Comparison of ENCODE assay signal across 9 cellular contexts in the genomic region with DNA sequence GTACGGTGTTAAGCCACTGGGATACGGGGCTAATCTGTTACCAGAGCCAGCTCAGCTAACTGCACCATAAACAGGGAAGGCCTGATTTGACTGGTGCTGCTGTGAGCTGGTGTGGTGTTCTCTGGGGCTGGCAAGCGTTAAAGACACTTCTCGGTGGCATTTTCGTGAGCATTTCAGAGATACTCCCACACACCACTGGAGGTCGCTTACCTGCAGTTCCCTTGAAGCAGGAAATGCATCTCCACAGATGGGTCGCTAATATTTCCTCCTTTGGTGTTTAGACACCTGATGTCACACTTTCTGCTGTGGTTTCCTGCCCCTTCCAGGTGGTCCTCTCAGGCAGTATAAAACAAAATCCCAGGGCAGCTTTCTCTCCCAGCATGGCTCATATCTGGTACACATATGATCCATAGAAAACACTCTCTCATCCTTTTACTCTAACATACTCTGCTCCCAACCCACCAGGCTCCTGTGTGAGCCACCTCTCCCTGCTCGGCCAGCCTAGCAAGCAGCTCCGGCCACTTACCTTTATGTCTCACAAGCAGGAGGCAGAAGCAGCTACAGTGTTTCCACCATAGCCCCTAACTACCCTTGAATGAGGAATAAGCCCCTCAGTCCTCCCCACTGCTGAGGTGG.
A peak's percentile ranks its signal among the peaks of the same experiment; 100 is the strongest.
DNase-seq lines count a peak whose midpoint lies in the region; ATAC-seq and TF ChIP-seq lines count a peak whose summit lies in the region.
"Had no signal": no experiment of that assay in that cellular context is flagged by ENCODE, and none has a peak within 500 bp of the region (broad histone marks: within the 10 kb centered on the region; RNA-seq: fewer than 3 reads in every experiment).

No MANE protein-coding gene starts in this region.

- H3K79me2 ChIP-seq in DOHH2 (ENCODE audit: control insufficient read depth, low read length) (no peaks in the 10 kb centered on the region), osteoblast (ENCODE audit: insufficient read depth, low read length) (no peaks in the 10 kb centered on the region)

- H3K4me1 ChIP-seq in DOHH2 (ENCODE audit: control insufficient read depth, low read length) (peaks cover 22% of the 10 kb centered on the region), osteoblast (ENCODE audit: insufficient read depth, low read length) (no peaks in the 10 kb centered on the region)

- H3K9me3 Mint-ChIP-seq in stimulated activated naive B cell treated with anti-CD40 and anti-IgM and Interleukin-4, amounts not matched to agents 10 μg/mL and 1 μg/mL and 100 μg/mL, for 72 hours = peaks cover 0 to under 1% of the 10 kb centered on the region in 2 donors

- peak overlapping the region; percentile 49 for H3K27ac ChIP-seq in DOHH2 (ENCODE audit: low read depth, low read length)
- no peak overlapping the region for H3K27ac ChIP-seq in osteoblast (ENCODE audit: low read depth, low read length)

- no peak overlapping the region for H2AFZ ChIP-seq in osteoblast (ENCODE audit: low read length)

- no peaks in the 10 kb centered on the region for H3K9me2 ChIP-seq in DOHH2 (replicated peaks; ENCODE audit: control insufficient read depth, low read length)

- DNase-seq in GM19240 (ENCODE audit: insufficient read length, low spot score) (peak; percentile 58), NCI-H2081 treated with DMSO at 0.1 percent for 48 hours (lab: John Stamatoyannopoulos, UW) (no peak), osteoblast (ENCODE audit: insufficient read length, low spot score, missing footprints) (no peak)
- peak; percentile 27 for DNase-seq in stimulated activated naive B cell treated with anti-CD40 and anti-IgM and Interleukin-4, amounts not matched to agents 10 μg/mL and 1 μg/mL and 100 μg/mL, for 72 hours
- DNase-seq in stimulated activated CD4-positive, alpha-beta T cell treated with anti-CD3 and anti-CD28 coated beads, Interleukin-4, amount 100 ng/mL, for 24 hours = no peak

- TF ChIP-seq CTCF in DOHH2 (IDR thresholded peaks at IDR 0.05; ENCODE audit: low read depth, low read length, poor library complexity, severe bottlenecking) (peak; percentile 68), osteoblast (IDR thresholded peaks at IDR 0.05; ENCODE audit: extremely low read depth, low read depth, low read length) (no peak)

- H3F3A ChIP-seq in DOHH2 (ENCODE audit: control insufficient read depth, insufficient read depth) = no peaks in the 10 kb centered on the region

- peak overlapping the region; percentile 49 for H3K4me2 ChIP-seq in DOHH2 (ENCODE audit: low read length)
- no peak overlapping the region for H3K4me2 ChIP-seq in osteoblast (ENCODE audit: insufficient read depth, low read length)

- ATAC-seq in HG03097 (IDR thresholded peaks at IDR 0.05; ENCODE audit: low FRiP score, unreplicated experiment) (peak; percentile 85), SK-N-SH treated with all-trans-retinoic acid at 6 μM for 48 hours (peak; percentile 43; the same call in 2 of the 3 replicates)
- peak; percentile 92 to 95 for ATAC-seq in stimulated activated naive B cell treated with anti-CD40 and anti-IgM and Interleukin-4, amounts not matched to agents 10 μg/mL and 1 μg/mL and 100 μg/mL, for 72 hours (replicated peaks)

- H3K27me3 ChIP-seq in DOHH2 (ENCODE audit: control insufficient read depth, low read length) = no peaks in the 10 kb centered on the region
- no peaks in the 10 kb centered on the region for H3K27me3 ChIP-seq in osteoblast (ENCODE audit: insufficient read depth, low read length)

- H4K20me1 ChIP-seq in DOHH2 (ENCODE audit: control insufficient read depth, insufficient read depth, low read depth, low read length) (no peaks in the 10 kb centered on the region), osteoblast (ENCODE audit: insufficient read depth, low read length) (no peaks in the 10 kb centered on the region)

- H3K36me3 ChIP-seq in DOHH2 (ENCODE audit: control insufficient read depth, low read length) = peaks cover 2% of the 10 kb centered on the region; the same call in 1 of the 2 replicates
- no peaks in the 10 kb centered on the region for H3K36me3 ChIP-seq in osteoblast (ENCODE audit: insufficient read depth, low read length)

- H3K27ac Mint-ChIP-seq in stimulated activated naive B cell treated with anti-CD40 and anti-IgM and Interleukin-4, amounts not matched to agents 10 μg/mL and 1 μg/mL and 100 μg/mL, for 72 hours = no peak overlapping the region
- H3K27ac Mint-ChIP-seq: brain had no signal

- H3K9me3 ChIP-seq in DOHH2 (ENCODE audit: control insufficient read depth, insufficient read depth, low read length) = 0 out of 2 replicates have a peak, but pooled peaks cover 3% of the 10 kb centered on the region
- no peaks in the 10 kb centered on the region for H3K9me3 ChIP-seq in osteoblast (ENCODE audit: low read depth, low read length)

- no peaks in the 10 kb centered on the region for H3K36me3 Mint-ChIP-seq in stimulated activated naive B cell treated with anti-CD40 and anti-IgM and Interleukin-4, amounts not matched to agents 10 μg/mL and 1 μg/mL and 100 μg/mL, for 72 hours
- H3K36me3 Mint-ChIP-seq: brain had no signal

- H3K27me3 Mint-ChIP-seq in stimulated activated naive B cell treated with anti-CD40 and anti-IgM and Interleukin-4, amounts not matched to agents 10 μg/mL and 1 μg/mL and 100 μg/mL, for 72 hours = peaks cover 5 to 6% of the 10 kb centered on the region in 2 donors

- H3K4me3 ChIP-seq in DOHH2 (ENCODE audit: low read length) (peak overlapping the region; percentile 30), osteoblast (ENCODE audit: insufficient read depth, low read length) (no peak overlapping the region)

- peaks cover 10 to 15% of the 10 kb centered on the region in 2 donors for H3K4me1 Mint-ChIP-seq in stimulated activated naive B cell treated with anti-CD40 and anti-IgM and Interleukin-4, amounts not matched to agents 10 μg/mL and 1 μg/mL and 100 μg/mL, for 72 hours
- H3K4me1 Mint-ChIP-seq: brain had no signal

- no peak overlapping the region for H3K4me3 Mint-ChIP-seq in stimulated activated naive B cell treated with anti-CD40 and anti-IgM and Interleukin-4, amounts not matched to agents 10 μg/mL and 1 μg/mL and 100 μg/mL, for 72 hours
- H3K4me3 Mint-ChIP-seq: brain had no signal

TF ChIP-seq in SK-N-SH treated with all-trans-retinoic acid at 6 μM for 48 hours, 23 proteins besides CTCF, POLR2A, EP300 and RAD21:
- TF ChIP-seq ZFP3 (CRISPR knock-in tag; IDR thresholded peaks at IDR 0.05) (no peak), TCF4 (CRISPR knock-in tag; IDR thresholded peaks at IDR 0.05; ENCODE audit: borderline replicate concordance) (no peak), ISL1 (CRISPR knock-in tag; IDR thresholded peaks at IDR 0.05) (no peak), ZNF70 (CRISPR knock-in tag; IDR thresholded peaks at IDR 0.05) (no peak), ZNF565 (CRISPR knock-in tag; conservative IDR thresholded peaks at IDR 0.05; ENCODE audit: low read depth) (no peak), ZC3H10 (CRISPR knock-in tag; IDR thresholded peaks at IDR 0.05) (no peak), RARB (CRISPR knock-in tag; IDR thresholded peaks at IDR 0.05) (no peak), PPARA (CRISPR knock-in tag; IDR thresholded peaks at IDR 0.05; ENCODE audit: borderline replicate concordance) (no peak), CSDC2 (CRISPR knock-in tag; IDR thresholded peaks at IDR 0.05) (no peak), ARNTL (CRISPR knock-in tag; IDR thresholded peaks at IDR 0.05; ENCODE audit: borderline replicate concordance, low read depth) (no peak), SNAI2 (CRISPR knock-in tag; IDR thresholded peaks at IDR 0.05) (no peak)
- TF ChIP-seq, protein P1, sequence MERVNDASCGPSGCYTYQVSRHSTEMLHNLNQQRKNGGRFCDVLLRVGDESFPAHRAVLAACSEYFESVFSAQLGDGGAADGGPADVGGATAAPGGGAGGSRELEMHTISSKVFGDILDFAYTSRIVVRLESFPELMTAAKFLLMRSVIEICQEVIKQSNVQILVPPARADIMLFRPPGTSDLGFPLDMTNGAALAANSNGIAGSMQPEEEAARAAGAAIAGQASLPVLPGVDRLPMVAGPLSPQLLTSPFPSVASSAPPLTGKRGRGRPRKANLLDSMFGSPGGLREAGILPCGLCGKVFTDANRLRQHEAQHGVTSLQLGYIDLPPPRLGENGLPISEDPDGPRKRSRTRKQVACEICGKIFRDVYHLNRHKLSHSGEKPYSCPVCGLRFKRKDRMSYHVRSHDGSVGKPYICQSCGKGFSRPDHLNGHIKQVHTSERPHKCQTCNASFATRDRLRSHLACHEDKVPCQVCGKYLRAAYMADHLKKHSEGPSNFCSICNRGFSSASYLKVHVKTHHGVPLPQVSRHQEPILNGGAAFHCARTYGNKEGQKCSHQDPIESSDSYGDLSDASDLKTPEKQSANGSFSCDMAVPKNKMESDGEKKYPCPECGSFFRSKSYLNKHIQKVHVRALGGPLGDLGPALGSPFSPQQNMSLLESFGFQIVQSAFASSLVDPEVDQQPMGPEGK (CRISPR knock-in tag; IDR thresholded peaks at IDR 0.05; ENCODE audit: borderline replicate concordance) = no peak
- TF ChIP-seq, protein P2, sequence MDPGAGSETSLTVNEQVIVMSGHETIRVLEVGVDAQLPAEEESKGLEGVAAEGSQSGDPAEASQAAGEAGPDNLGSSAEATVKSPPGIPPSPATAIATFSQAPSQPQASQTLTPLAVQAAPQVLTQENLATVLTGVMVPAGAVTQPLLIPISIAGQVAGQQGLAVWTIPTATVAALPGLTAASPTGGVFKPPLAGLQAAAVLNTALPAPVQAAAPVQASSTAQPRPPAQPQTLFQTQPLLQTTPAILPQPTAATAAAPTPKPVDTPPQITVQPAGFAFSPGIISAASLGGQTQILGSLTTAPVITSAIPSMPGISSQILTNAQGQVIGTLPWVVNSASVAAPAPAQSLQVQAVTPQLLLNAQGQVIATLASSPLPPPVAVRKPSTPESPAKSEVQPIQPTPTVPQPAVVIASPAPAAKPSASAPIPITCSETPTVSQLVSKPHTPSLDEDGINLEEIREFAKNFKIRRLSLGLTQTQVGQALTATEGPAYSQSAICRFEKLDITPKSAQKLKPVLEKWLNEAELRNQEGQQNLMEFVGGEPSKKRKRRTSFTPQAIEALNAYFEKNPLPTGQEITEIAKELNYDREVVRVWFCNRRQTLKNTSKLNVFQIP (CRISPR knock-in tag; IDR thresholded peaks at IDR 0.05; ENCODE audit: borderline replicate concordance, low read depth) = no peak

Comparison
In these comparisons a context has a peak if more than half of its experiments do, and no peak if none do; other contexts are left out.
1. DNase-seq: peak in GM19240 (single experiment) and stimulated activated naive B cell treated with anti-CD40 and anti-IgM and Interleukin-4, amounts not matched to agents 10 μg/mL and 1 μg/mL and 100 μg/mL, for 72 hours (single experiment); none in stimulated activated CD4-positive, alpha-beta T cell treated with anti-CD3 and anti-CD28 coated beads, Interleukin-4, amount 100 ng/mL, for 24 hours (single experiment), NCI-H2081 treated with DMSO at 0.1 percent for 48 hours (single experiment) and osteoblast (single experiment).
2. ATAC-seq: peak in every context shown above with its lines; median percentile 94 in stimulated activated naive B cell treated with anti-CD40 and anti-IgM and Interleukin-4, amounts not matched to agents 10 μg/mL and 1 μg/mL and 100 μg/mL, for 72 hours; 85 in HG03097; 43 in SK-N-SH treated with all-trans-retinoic acid at 6 μM for 48 hours.